ENCODE assay signal across 1 cellular context in genomic region chr15:66774001-66774814, GRCh38.
TF ChIP-seq lines count a peak whose summit lies in the region.

No MANE protein-coding gene starts in this region.

TF ChIP-seq in K562, 482 proteins besides CTCF, POLR2A, EP300 and RAD21 (continued from another document and continues in another):
- TF ChIP-seq ZNF449 (CRISPR knock-in tag; IDR thresholded peaks at IDR 0.05), result no peak
- TF ChIP-seq RBM34 (IDR thresholded peaks at IDR 0.05; ENCODE audit: borderline replicate concordance, insufficient read depth, low read length), result no peak
- TF ChIP-seq ZNF707 (CRISPR knock-in tag; conservative IDR thresholded peaks at IDR 0.05), result no peak
- no peak for TF ChIP-seq NCOA1 (IDR thresholded peaks at IDR 0.05; ENCODE audit: low read depth)
- TF ChIP-seq HNRNPH1 (optimal IDR thresholded peaks at IDR 0.05; ENCODE audit: low read depth, low read length), result no peak
- no peak for TF ChIP-seq FOXK1 (CRISPR knock-in tag; IDR thresholded peaks at IDR 0.05; ENCODE audit: borderline replicate concordance)
- TF ChIP-seq ZFP36 (IDR thresholded peaks at IDR 0.05; ENCODE audit: low read depth, low read length, partially characterized antibody), result peak; percentile 23
- peak in 1 of 2 experiments; percentile 84; a peak in 2 of 4 replicates for TF ChIP-seq MLLT1 (IDR thresholded peaks at IDR 0.05)
- TF ChIP-seq USF2 (CRISPR knock-in tag; IDR thresholded peaks at IDR 0.05), result no peak
- TF ChIP-seq STAG1 (CRISPR knock-in tag; IDR thresholded peaks at IDR 0.05; ENCODE audit: borderline replicate concordance), result peak; percentile 83
- no peak for TF ChIP-seq ELF4 (CRISPR knock-in tag; IDR thresholded peaks at IDR 0.05)
- no peak for TF ChIP-seq ZNF507 (tag; conservative IDR thresholded peaks at IDR 0.05)
- no peak for TF ChIP-seq ZBTB17 (CRISPR knock-in tag; IDR thresholded peaks at IDR 0.05)
- no peak for TF ChIP-seq CCNT2 (IDR thresholded peaks at IDR 0.05; ENCODE audit: borderline replicate concordance, extremely low read depth, insufficient read length, low read depth, low read length)
- TF ChIP-seq CBX8 (IDR thresholded peaks at IDR 0.05; ENCODE audit: borderline replicate concordance, extremely low read depth, low read depth, low read length, poor library complexity, severe bottlenecking), result no peak
- TF ChIP-seq ZNF165 (CRISPR knock-in tag; IDR thresholded peaks at IDR 0.05; ENCODE audit: borderline replicate concordance), result no peak
- no peak for TF ChIP-seq ZNF232 (CRISPR knock-in tag; IDR thresholded peaks at IDR 0.05)
- peak; percentile 50 for TF ChIP-seq SOX6 (IDR thresholded peaks at IDR 0.05)
- TF ChIP-seq POLR2AphosphoS5 (IDR thresholded peaks at IDR 0.05; ENCODE audit: control insufficient read depth, insufficient read depth, low read depth, low read length), result no peak
- no peak for TF ChIP-seq TRIM24 (IDR thresholded peaks at IDR 0.05)
- no peak for TF ChIP-seq ZFX (CRISPR knock-in tag; IDR thresholded peaks at IDR 0.05)
- TF ChIP-seq ZNF174 (CRISPR knock-in tag; IDR thresholded peaks at IDR 0.05), result no peak
- TF ChIP-seq GTF2E2 (tag; IDR thresholded peaks at IDR 0.05), result no peak
- peak in 1 of 2 experiments; percentile 50; a peak in 2 of 4 replicates for TF ChIP-seq HDAC1 (IDR thresholded peaks at IDR 0.05)
- TF ChIP-seq ZBTB1 (CRISPR knock-in tag; IDR thresholded peaks at IDR 0.05; ENCODE audit: borderline replicate concordance, low read depth), result no peak
- TF ChIP-seq GATAD2A (IDR thresholded peaks at IDR 0.05), result peak; percentile 33; the same call in 1 of the 2 replicates
- no peak for TF ChIP-seq FOXA3 (CRISPR knock-in tag; conservative IDR thresholded peaks at IDR 0.05 in 1 of 2, IDR thresholded peaks at IDR 0.05 in 1 of 2)
- no peak for TF ChIP-seq ZNF134 (CRISPR knock-in tag; conservative IDR thresholded peaks at IDR 0.05)
- TF ChIP-seq RB1 (IDR thresholded peaks at IDR 0.05; ENCODE audit: low read depth), result peak; percentile 62
- no peak for TF ChIP-seq DACH1 (IDR thresholded peaks at IDR 0.05; ENCODE audit: partially characterized antibody)
- peak; percentile 48; the same call in 1 of the 2 replicates for TF ChIP-seq CTBP1 (IDR thresholded peaks at IDR 0.05; ENCODE audit: borderline replicate concordance)
- no peak for TF ChIP-seq ZBTB49 (CRISPR knock-in tag; IDR thresholded peaks at IDR 0.05; ENCODE audit: borderline replicate concordance)
- TF ChIP-seq ZNF253 (CRISPR knock-in tag; conservative IDR thresholded peaks at IDR 0.05), result no peak
- TF ChIP-seq BACH1 (tag; IDR thresholded peaks at IDR 0.05), result no peak
- no peak for TF ChIP-seq KLF6 (CRISPR knock-in tag; IDR thresholded peaks at IDR 0.05; ENCODE audit: borderline replicate concordance)
- no peak for TF ChIP-seq FOSL1 (tag; conservative IDR thresholded peaks at IDR 0.05)
- no peak for TF ChIP-seq SLC30A9 (CRISPR knock-in tag; IDR thresholded peaks at IDR 0.05)
- no peak for TF ChIP-seq HES1 (IDR thresholded peaks at IDR 0.05; ENCODE audit: low read depth)
- no peak for TF ChIP-seq COPS2 (conservative IDR thresholded peaks at IDR 0.05)
- TF ChIP-seq ID3 (CRISPR knock-in tag; IDR thresholded peaks at IDR 0.05), result no peak
- TF ChIP-seq ID3 (tag; IDR thresholded peaks at IDR 0.05), result no peak
- no peak for TF ChIP-seq MITF (IDR thresholded peaks at IDR 0.05)
- no peak for TF ChIP-seq ZNF445 (CRISPR knock-in tag; IDR thresholded peaks at IDR 0.05; ENCODE audit: low read depth)
- no peak for TF ChIP-seq E2F8 (IDR thresholded peaks at IDR 0.05; ENCODE audit: low read depth, partially characterized antibody)
- no peak for TF ChIP-seq TCF7 (IDR thresholded peaks at IDR 0.05; ENCODE audit: borderline replicate concordance)
- 0 out of 2 replicates have a peak, but pooled peaks have one; percentile 22 for TF ChIP-seq RUNX1 (IDR thresholded peaks at IDR 0.05; ENCODE audit: low read depth)
- TF ChIP-seq PURB (CRISPR knock-in tag; IDR thresholded peaks at IDR 0.05; ENCODE audit: low read depth), result no peak
- no peak for TF ChIP-seq DNMT1 (IDR thresholded peaks at IDR 0.05)
- TF ChIP-seq ZC3H8 (IDR thresholded peaks at IDR 0.05), result no peak
- TF ChIP-seq HINFP (tag; conservative IDR thresholded peaks at IDR 0.05; ENCODE audit: low read depth), result no peak
- no peak for TF ChIP-seq MED1 (CRISPR knock-in tag; IDR thresholded peaks at IDR 0.05; ENCODE audit: borderline replicate concordance)
- TF ChIP-seq SMC3 (conservative IDR thresholded peaks at IDR 0.05; ENCODE audit: insufficient read depth, low read depth, low read length), result peak; percentile 81
- TF ChIP-seq MYNN (IDR thresholded peaks at IDR 0.05), result peak; percentile 68; the same call in 1 of the 2 replicates
- no peak for TF ChIP-seq MYNN (CRISPR knock-in tag; IDR thresholded peaks at IDR 0.05)
- TF ChIP-seq FOXA1 (IDR thresholded peaks at IDR 0.05; ENCODE audit: borderline replicate concordance), result no peak
- no peak for TF ChIP-seq HDAC2 (IDR thresholded peaks at IDR 0.05)
- TF ChIP-seq RBM39 (optimal IDR thresholded peaks at IDR 0.05; ENCODE audit: low read depth, low read length), result no peak
- no peak for TF ChIP-seq KDM2B (CRISPR knock-in tag; IDR thresholded peaks at IDR 0.05)
- TF ChIP-seq TSHZ1 (CRISPR knock-in tag; IDR thresholded peaks at IDR 0.05), result no peak
- no peak for TF ChIP-seq EGR1 (conservative IDR thresholded peaks at IDR 0.05)
